1 cellular context compared by ENCODE assay signal in the genomic region with DNA sequence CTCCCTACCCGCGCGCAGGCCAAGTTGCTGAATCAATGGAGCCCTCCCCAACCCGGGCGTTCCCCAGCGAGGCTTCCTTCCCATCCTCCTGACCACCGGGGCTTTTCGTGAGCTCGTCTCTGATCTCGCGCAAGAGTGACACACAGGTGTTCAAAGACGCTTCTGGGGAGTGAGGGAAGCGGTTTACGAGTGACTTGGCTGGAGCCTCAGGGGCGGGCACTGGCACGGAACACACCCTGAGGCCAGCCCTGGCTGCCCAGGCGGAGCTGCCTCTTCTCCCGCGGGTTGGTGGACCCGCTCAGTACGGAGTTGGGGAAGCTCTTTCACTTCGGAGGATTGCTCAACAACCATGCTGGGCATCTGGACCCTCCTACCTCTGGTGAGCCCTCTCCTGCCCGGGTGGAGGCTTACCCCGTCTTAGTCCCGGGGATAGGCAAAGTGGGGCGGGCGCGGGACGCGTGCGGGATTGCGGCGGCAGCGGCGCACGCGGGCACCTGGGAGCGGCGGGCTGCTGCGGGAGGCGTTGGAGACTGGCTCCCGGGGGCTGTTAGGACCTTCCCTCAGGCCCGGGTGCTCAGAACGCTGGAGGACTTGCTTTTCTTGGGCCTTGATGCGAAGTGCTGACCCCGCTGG.
TF ChIP-seq lines count a peak whose summit lies in the region.

A gene (plus strand): TSS at position 271 of the 633 bp plus-strand sequence. CDS start 79 bp downstream, at position 350.

TF ChIP-seq in WTC11, 78 proteins besides CTCF, POLR2A, EP300 and RAD21 (continued from another document):
- TF ChIP-seq ZNF263 (CRISPR knock-in tag; IDR thresholded peaks at IDR 0.05; ENCODE audit: low read depth) (no peak), KAT7 (CRISPR knock-in tag; IDR thresholded peaks at IDR 0.05; ENCODE audit: borderline replicate concordance) (peak; percentile 51; the same call in 1 of the 2 replicates), NFATC4 (CRISPR knock-in tag; IDR thresholded peaks at IDR 0.05) (no peak), ESRRA (CRISPR knock-in tag; IDR thresholded peaks at IDR 0.05; ENCODE audit: borderline replicate concordance) (no peak), NFE2L1 (CRISPR knock-in tag; IDR thresholded peaks at IDR 0.05) (no peak), ZNF138 (CRISPR knock-in tag; conservative IDR thresholded peaks at IDR 0.05) (no peak), FOXK1 (CRISPR knock-in tag; IDR thresholded peaks at IDR 0.05) (no peak)
- TF ChIP-seq, protein P1, sequence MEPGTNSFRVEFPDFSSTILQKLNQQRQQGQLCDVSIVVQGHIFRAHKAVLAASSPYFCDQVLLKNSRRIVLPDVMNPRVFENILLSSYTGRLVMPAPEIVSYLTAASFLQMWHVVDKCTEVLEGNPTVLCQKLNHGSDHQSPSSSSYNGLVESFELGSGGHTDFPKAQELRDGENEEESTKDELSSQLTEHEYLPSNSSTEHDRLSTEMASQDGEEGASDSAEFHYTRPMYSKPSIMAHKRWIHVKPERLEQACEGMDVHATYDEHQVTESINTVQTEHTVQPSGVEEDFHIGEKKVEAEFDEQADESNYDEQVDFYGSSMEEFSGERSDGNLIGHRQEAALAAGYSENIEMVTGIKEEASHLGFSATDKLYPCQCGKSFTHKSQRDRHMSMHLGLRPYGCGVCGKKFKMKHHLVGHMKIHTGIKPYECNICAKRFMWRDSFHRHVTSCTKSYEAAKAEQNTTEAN (CRISPR knock-in tag; IDR thresholded peaks at IDR 0.05): 0 out of 2 replicates have a peak, but pooled peaks have one; percentile 25
- TF ChIP-seq, protein P2, sequence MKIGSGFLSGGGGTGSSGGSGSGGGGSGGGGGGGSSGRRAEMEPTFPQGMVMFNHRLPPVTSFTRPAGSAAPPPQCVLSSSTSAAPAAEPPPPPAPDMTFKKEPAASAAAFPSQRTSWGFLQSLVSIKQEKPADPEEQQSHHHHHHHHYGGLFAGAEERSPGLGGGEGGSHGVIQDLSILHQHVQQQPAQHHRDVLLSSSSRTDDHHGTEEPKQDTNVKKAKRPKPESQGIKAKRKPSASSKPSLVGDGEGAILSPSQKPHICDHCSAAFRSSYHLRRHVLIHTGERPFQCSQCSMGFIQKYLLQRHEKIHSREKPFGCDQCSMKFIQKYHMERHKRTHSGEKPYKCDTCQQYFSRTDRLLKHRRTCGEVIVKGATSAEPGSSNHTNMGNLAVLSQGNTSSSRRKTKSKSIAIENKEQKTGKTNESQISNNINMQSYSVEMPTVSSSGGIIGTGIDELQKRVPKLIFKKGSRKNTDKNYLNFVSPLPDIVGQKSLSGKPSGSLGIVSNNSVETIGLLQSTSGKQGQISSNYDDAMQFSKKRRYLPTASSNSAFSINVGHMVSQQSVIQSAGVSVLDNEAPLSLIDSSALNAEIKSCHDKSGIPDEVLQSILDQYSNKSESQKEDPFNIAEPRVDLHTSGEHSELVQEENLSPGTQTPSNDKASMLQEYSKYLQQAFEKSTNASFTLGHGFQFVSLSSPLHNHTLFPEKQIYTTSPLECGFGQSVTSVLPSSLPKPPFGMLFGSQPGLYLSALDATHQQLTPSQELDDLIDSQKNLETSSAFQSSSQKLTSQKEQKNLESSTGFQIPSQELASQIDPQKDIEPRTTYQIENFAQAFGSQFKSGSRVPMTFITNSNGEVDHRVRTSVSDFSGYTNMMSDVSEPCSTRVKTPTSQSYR (CRISPR knock-in tag; IDR thresholded peaks at IDR 0.05): no peak
